In genomic region chr16:56798955-56799354, GRCh38 we compare ENCODE assay signal across 3 cellular contexts.
TF ChIP-seq lines count a peak whose summit lies in the region.

No MANE protein-coding gene starts in this region.

TF ChIP-seq in HepG2, 621 proteins besides CTCF, POLR2A, EP300 and RAD21:
- TF ChIP-seq MAFF (IDR thresholded peaks at IDR 0.05; ENCODE audit: low read depth, low read length): 0 out of 2 replicates have a peak, but pooled peaks have one; percentile 12
- TF ChIP-seq NR2F2 (IDR thresholded peaks at IDR 0.05; ENCODE audit: borderline replicate concordance, low read depth): no peak
- no peak for TF ChIP-seq ZNF552 (CRISPR knock-in tag; IDR thresholded peaks at IDR 0.05; ENCODE audit: borderline replicate concordance)
- peak; percentile 55 to 59 for TF ChIP-seq MAFK (conservative IDR thresholded peaks at IDR 0.05 in 1 of 2, IDR thresholded peaks at IDR 0.05 in 1 of 2; ENCODE audit: low read length in 2 of 2)

TF ChIP-seq in IMR-90, 13 proteins besides CTCF, POLR2A, EP300 and RAD21:
- TF ChIP-seq MAFK (IDR thresholded peaks at IDR 0.05; ENCODE audit: low read depth, low read length) (peak; percentile 28; the same call in 1 of the 2 replicates), SMC3 (IDR thresholded peaks at IDR 0.05; ENCODE audit: low read depth, low read length) (no peak), RFX5 (IDR thresholded peaks at IDR 0.05; ENCODE audit: low read depth, low read length) (no peak), USF2 (IDR thresholded peaks at IDR 0.05; ENCODE audit: low read depth, low read length) (no peak), MAZ (IDR thresholded peaks at IDR 0.05; ENCODE audit: borderline replicate concordance, low read depth, low read length) (no peak), BHLHE40 (IDR thresholded peaks at IDR 0.05; ENCODE audit: low read depth, low read length) (no peak)

TF ChIP-seq in K562, 482 proteins besides CTCF, POLR2A, EP300 and RAD21:
- TF ChIP-seq, protein P1, sequence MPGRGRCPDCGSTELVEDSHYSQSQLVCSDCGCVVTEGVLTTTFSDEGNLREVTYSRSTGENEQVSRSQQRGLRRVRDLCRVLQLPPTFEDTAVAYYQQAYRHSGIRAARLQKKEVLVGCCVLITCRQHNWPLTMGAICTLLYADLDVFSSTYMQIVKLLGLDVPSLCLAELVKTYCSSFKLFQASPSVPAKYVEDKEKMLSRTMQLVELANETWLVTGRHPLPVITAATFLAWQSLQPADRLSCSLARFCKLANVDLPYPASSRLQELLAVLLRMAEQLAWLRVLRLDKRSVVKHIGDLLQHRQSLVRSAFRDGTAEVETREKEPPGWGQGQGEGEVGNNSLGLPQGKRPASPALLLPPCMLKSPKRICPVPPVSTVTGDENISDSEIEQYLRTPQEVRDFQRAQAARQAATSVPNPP (IDR thresholded peaks at IDR 0.05; ENCODE audit: borderline replicate concordance, insufficient read depth, insufficient read length): no peak
- peak; percentile 20; the same call in 1 of the 2 replicates for TF ChIP-seq C11orf30 (IDR thresholded peaks at IDR 0.05; ENCODE audit: low read depth)
- peak; percentile 45; the same call in 1 of the 2 replicates for TF ChIP-seq ZNF316 (IDR thresholded peaks at IDR 0.05)
- no peak for TF ChIP-seq ARNT (IDR thresholded peaks at IDR 0.05)
- no peak for TF ChIP-seq BRCA1 (IDR thresholded peaks at IDR 0.05)
- TF ChIP-seq BRCA1 (CRISPR knock-in tag; IDR thresholded peaks at IDR 0.05): no peak
